1 cellular context compared by ENCODE assay signal in the genomic region with DNA sequence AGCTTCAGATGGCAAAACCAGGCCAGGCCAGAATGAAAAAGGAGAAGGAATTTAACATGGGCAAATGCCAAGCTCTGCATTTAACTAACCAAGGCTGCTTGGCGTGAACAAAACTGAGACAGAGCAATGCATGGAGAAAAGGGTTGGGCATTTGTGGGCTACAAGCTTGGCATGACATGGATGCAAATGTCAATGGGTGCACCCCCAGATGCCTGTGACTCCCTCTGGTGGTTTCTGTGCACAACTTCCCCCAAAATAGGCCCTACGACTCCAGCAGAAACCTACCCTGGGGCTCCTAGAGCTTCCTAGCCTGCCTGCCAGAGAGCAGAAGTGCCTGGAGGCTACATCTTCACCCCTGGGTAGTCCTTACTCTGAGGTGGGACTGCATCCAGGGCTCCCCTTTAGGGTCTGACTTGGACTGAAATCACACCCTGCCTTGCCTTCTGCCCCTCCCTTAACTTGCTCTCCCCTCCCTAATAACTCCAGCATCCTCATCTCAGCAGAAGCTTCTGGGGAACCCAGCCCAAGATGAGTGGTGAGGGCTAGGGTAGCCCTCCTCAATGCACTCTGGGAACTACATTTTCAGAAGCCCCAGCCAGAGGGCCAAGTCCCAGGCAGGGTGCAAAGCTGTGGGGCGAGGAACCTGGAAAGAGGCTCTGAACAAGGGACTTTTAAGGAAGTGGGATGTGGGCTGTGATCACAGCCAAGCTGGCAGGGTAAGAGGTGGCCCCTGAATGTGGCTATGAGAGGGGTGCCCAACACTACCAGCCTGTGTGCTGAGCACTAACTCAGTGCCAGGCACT.
TF ChIP-seq lines count a peak whose summit lies in the region.

No MANE protein-coding gene starts in this region.

TF ChIP-seq in SK-N-SH treated with all-trans-retinoic acid at 6 μM for 48 hours, 23 proteins besides CTCF, POLR2A, EP300 and RAD21 (continued from another document):
- TF ChIP-seq, protein P1, sequence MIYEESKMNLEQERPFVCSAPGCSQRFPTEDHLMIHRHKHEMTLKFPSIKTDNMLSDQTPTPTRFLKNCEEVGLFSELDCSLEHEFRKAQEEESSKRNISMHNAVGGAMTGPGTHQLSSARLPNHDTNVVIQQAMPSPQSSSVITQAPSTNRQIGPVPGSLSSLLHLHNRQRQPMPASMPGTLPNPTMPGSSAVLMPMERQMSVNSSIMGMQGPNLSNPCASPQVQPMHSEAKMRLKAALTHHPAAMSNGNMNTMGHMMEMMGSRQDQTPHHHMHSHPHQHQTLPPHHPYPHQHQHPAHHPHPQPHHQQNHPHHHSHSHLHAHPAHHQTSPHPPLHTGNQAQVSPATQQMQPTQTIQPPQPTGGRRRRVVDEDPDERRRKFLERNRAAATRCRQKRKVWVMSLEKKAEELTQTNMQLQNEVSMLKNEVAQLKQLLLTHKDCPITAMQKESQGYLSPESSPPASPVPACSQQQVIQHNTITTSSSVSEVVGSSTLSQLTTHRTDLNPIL (CRISPR knock-in tag; IDR thresholded peaks at IDR 0.05; ENCODE audit: low read depth), result no peak
- no peak for TF ChIP-seq RARB (CRISPR knock-in tag; IDR thresholded peaks at IDR 0.05)
- TF ChIP-seq, protein P2, sequence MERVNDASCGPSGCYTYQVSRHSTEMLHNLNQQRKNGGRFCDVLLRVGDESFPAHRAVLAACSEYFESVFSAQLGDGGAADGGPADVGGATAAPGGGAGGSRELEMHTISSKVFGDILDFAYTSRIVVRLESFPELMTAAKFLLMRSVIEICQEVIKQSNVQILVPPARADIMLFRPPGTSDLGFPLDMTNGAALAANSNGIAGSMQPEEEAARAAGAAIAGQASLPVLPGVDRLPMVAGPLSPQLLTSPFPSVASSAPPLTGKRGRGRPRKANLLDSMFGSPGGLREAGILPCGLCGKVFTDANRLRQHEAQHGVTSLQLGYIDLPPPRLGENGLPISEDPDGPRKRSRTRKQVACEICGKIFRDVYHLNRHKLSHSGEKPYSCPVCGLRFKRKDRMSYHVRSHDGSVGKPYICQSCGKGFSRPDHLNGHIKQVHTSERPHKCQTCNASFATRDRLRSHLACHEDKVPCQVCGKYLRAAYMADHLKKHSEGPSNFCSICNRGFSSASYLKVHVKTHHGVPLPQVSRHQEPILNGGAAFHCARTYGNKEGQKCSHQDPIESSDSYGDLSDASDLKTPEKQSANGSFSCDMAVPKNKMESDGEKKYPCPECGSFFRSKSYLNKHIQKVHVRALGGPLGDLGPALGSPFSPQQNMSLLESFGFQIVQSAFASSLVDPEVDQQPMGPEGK (CRISPR knock-in tag; IDR thresholded peaks at IDR 0.05; ENCODE audit: borderline replicate concordance), result no peak
- no peak for TF ChIP-seq ZNF565 (CRISPR knock-in tag; conservative IDR thresholded peaks at IDR 0.05; ENCODE audit: low read depth)
- no peak for TF ChIP-seq CSDC2 (CRISPR knock-in tag; IDR thresholded peaks at IDR 0.05)
- TF ChIP-seq, protein P3, sequence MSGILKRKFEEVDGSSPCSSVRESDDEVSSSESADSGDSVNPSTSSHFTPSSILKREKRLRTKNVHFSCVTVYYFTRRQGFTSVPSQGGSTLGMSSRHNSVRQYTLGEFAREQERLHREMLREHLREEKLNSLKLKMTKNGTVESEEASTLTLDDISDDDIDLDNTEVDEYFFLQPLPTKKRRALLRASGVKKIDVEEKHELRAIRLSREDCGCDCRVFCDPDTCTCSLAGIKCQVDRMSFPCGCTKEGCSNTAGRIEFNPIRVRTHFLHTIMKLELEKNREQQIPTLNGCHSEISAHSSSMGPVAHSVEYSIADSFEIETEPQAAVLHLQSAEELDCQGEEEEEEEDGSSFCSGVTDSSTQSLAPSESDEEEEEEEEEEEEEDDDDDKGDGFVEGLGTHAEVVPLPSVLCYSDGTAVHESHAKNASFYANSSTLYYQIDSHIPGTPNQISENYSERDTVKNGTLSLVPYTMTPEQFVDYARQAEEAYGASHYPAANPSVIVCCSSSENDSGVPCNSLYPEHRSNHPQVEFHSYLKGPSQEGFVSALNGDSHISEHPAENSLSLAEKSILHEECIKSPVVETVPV (CRISPR knock-in tag; IDR thresholded peaks at IDR 0.05), result no peak
- no peak for TF ChIP-seq ISL1 (CRISPR knock-in tag; IDR thresholded peaks at IDR 0.05)
- TF ChIP-seq PPARA (CRISPR knock-in tag; IDR thresholded peaks at IDR 0.05; ENCODE audit: borderline replicate concordance), result no peak
